Comparison of ENCODE assay signal across 14 cellular contexts in the genomic region with DNA sequence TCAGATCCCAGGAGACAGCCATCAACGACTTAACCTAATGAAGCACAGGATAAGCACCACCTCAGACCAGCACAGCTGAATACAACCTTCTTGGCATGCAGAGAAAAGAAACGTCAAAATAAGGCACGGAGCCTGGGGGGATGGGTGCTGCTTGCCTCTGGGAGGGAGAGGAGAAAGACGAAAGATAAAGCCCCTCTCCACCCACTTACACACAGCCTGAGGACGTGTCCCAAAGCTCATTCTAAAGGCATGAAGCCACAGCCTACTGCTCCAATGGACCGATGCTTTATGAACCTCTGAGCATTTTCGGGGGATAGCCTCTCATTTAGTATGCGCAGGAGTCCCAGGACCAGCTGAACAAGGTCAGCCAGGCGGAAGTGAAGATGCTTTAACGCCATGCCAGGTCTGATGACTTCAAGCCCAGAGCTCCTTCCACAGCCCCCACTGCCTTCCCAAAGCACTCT. TPM values are rescaled to one million over a fixed set of nuclear protein-coding genes. Genes with fewer than 3 reads are reported as not detected.
A peak's percentile ranks its signal among the peaks of the same experiment; 100 is the strongest.
DNase-seq lines count a peak whose midpoint lies in the region; ATAC-seq, FAIRE-seq and TF ChIP-seq lines count a peak whose summit lies in the region.
"Had no signal": no experiment of that assay in that cellular context is flagged by ENCODE, and none has a peak within 500 bp of the region (broad histone marks: within the 10 kb centered on the region; RNA-seq: fewer than 3 reads in every experiment).

No MANE protein-coding gene starts in this region.

- no peaks in the 10 kb centered on the region for H3K9me3 ChIP-seq in HepG2 (ENCODE audit: low read length)
- H3K9me3 ChIP-seq in right lobe of liver = no peaks in the 10 kb centered on the region
- H3K9me3 ChIP-seq in T-helper 17 cell (ENCODE audit: control insufficient read depth, low read length, poor library complexity, severe bottlenecking) = no peaks in the 10 kb centered on the region
- no peaks in the 10 kb centered on the region for H3K9me3 ChIP-seq in iPS-15b (ENCODE audit: control insufficient read depth, insufficient read depth, low read length)
- H3K9me3 ChIP-seq in PC-3 (ENCODE audit: low read length) = no peaks in the 10 kb centered on the region

- H3K9ac ChIP-seq in HepG2 (ENCODE audit: insufficient read depth, low read depth, low read length) (no peak overlapping the region), iPS-15b (ENCODE audit: low read depth, low read length) (peak overlapping the region; percentile 50), PC-3 (ENCODE audit: low read length) (no peak overlapping the region)

- H3F3A ChIP-seq in PC-3 (ENCODE audit: low read length, unreplicated experiment) = no peaks in the 10 kb centered on the region

- TF ChIP-seq EP300 in HepG2 (IDR thresholded peaks at IDR 0.05; ENCODE audit: low read depth in 2 of 2, low read length in 2 of 2) (no peak), HepG2 (CRISPR knock-in tag; IDR thresholded peaks at IDR 0.05; ENCODE audit: borderline replicate concordance) (no peak)

- DNase-seq in HepG2 (ENCODE audit: low spot score) (no peak), right lobe of liver (no peak), T-helper 17 cell (no peak), type B pancreatic cell (ENCODE audit: extremely low spot score, unreplicated experiment) (no peak), T-helper 1 cell (no peak), PC-3 (no peak), DMS114 treated with DMSO at 0.1 percent for 48 hours (lab: John Stamatoyannopoulos, UW; ENCODE audit: unreplicated experiment) (no peak)
- DNase-seq: DMS153; islet precursor cell; stimulated activated CD4-positive, alpha-beta T cell treated with anti-CD3 and anti-CD28 coated beads, Interleukin-12 subunit alpha, Interleukin-12 subunit beta, amount 100 ng/mL, for 4 hours; WERI-Rb-1 had no signal

- H3K27me3 Mint-ChIP-seq in T-helper 17 cell = no peaks in the 10 kb centered on the region
- H3K27me3 Mint-ChIP-seq in type B pancreatic cell = no peaks in the 10 kb centered on the region

- CTCF ChIA-PET in HepG2 (lab: Yijun Ruan, JAX; ENCODE audit: low intra/inter-chr PET ratio, low total read pairs) = no interaction called here
- CTCF ChIA-PET in PC-3 (lab: Charles Lee) = no interaction called here

- ATAC-seq in HepG2 (no peak), right lobe of liver (no peak), T-helper 17 cell (no peak), PC-3 (no peak)

- intact Hi-C loops in HepG2 (cut with micrococcal nuclease; ENCODE audit: unreplicated experiment) (no loop called here), right lobe of liver (cut with DNase I) (no loop called here), PC-3 (cut with micrococcal nuclease) (no loop called here)

- H3K4me1 ChIP-seq in HepG2 (ENCODE audit: insufficient read depth, low read length) (peaks cover 23% of the 10 kb centered on the region), right lobe of liver (peaks cover 0 to 33% (median 1%) of the 10 kb centered on the region in 4 donors), iPS-15b (ENCODE audit: control insufficient read depth, insufficient read depth, low read length) (peaks cover 10% of the 10 kb centered on the region), PC-3 (ENCODE audit: insufficient read depth, low read length) (peaks cover 12% of the 10 kb centered on the region; the same call in 1 of the 2 replicates)

- no peak overlapping the region for H3K4me3 Mint-ChIP-seq in T-helper 17 cell
- H3K4me3 Mint-ChIP-seq in type B pancreatic cell = no peak overlapping the region
- H3K4me3 Mint-ChIP-seq: mesothelial cell of epicardium had no signal

- no peak overlapping the region for H3K27ac ChIP-seq in HepG2 (ENCODE audit: extremely low read length, insufficient read depth, low read length)
- H3K27ac ChIP-seq in right lobe of liver = no peak overlapping the region
- H3K27ac ChIP-seq in PC-3 (ENCODE audit: low read length) = no peak overlapping the region
- H3K27ac ChIP-seq: WERI-Rb-1 had no signal

- TF ChIP-seq POLR2A in HepG2 (IDR thresholded peaks at IDR 0.05; ENCODE audit: insufficient read depth in 1 of 2, low read depth in 2 of 2, low read length in 2 of 2) = no peak
- TF ChIP-seq POLR2A in right lobe of liver (IDR thresholded peaks at IDR 0.05) = no peak

- peaks cover 26% of the 10 kb centered on the region for H3K4me1 Mint-ChIP-seq in T-helper 17 cell
- peaks cover 21% of the 10 kb centered on the region for H3K4me1 Mint-ChIP-seq in type B pancreatic cell (ENCODE audit: unreplicated experiment)

- H3K36me3 ChIP-seq in HepG2 (replicated peaks in 1 of 2; ENCODE audit: control insufficient read depth in 1 of 2, insufficient read depth in 2 of 2, low read length in 2 of 2) (peaks cover 14 to 20% of the 10 kb centered on the region in 2 experiments), right lobe of liver (peaks cover 0 to 5% (median 0%) of the 10 kb centered on the region in 4 donors), iPS-15b (ENCODE audit: control insufficient read depth, insufficient read depth, low read length) (no peaks in the 10 kb centered on the region), PC-3 (ENCODE audit: low read depth, low read length) (no peaks in the 10 kb centered on the region)

- H3K9me3 Mint-ChIP-seq in type B pancreatic cell = no peaks in the 10 kb centered on the region
- H3K9me3 Mint-ChIP-seq: mesothelial cell of epicardium had no signal

- in situ Hi-C loops in HepG2 (cut with HindIII; ENCODE audit: extremely low pct_ligation_motif_present, low pct_unique_long_range_greater_than_20kb) = no loop called here

- H3K4me2 ChIP-seq in HepG2 (ENCODE audit: low read depth, low read length) (no peak overlapping the region), PC-3 (ENCODE audit: low read length) (no peak overlapping the region)

- H3K79me2 ChIP-seq in HepG2 (ENCODE audit: insufficient read depth, low read length) (peaks cover 21% of the 10 kb centered on the region), PC-3 (ENCODE audit: low read length) (no peaks in the 10 kb centered on the region)

- no peak for TF ChIP-seq RAD21 in HepG2 (CRISPR knock-in tag; IDR thresholded peaks at IDR 0.05)

- 91% methylated on average over 10 of the region's 10 CpGs for WGBS in HepG2 (ENCODE audit: low lambda C conversion rate)
- 61% methylated on average over 3 of the region's 10 CpGs for WGBS in right lobe of liver (ENCODE audit: insufficient coverage, low coverage, low lambda C conversion rate, missing lambda C conversion rate)

- POLR2A ChIA-PET in HepG2 (lab: Yijun Ruan, JAX) (interaction anchor here (1.2 kb wide), 1 partner anchor 31 kb away, joined by 3 read pairs; a partner anchor contains a TSS), PC-3 (lab: Charles Lee; ENCODE audit: unreplicated experiment) (no interaction called here)

- BruUV-seq in HepG2 (replicated peaks; lab: Mats Ljungman, UMichigan) (no TSS peak), PC-3 (replicated peaks; lab: Mats Ljungman, UMichigan) (no TSS peak)

- TF ChIP-seq CTCF in HepG2 (CRISPR knock-in tag; IDR thresholded peaks at IDR 0.05) = no peak
- TF ChIP-seq CTCF in right lobe of liver (IDR thresholded peaks at IDR 0.05) = no peak
- TF ChIP-seq CTCF in type B pancreatic cell (conservative IDR thresholded peaks at IDR 0.05) = no peak
- no peak for TF ChIP-seq CTCF in PC-3 (conservative IDR thresholded peaks at IDR 0.05; ENCODE audit: low read depth, low read length)

- H3K36me3 Mint-ChIP-seq in T-helper 17 cell (ENCODE audit: low read depth) = peaks cover 5% of the 10 kb centered on the region
- H3K36me3 Mint-ChIP-seq in type B pancreatic cell = peaks cover 8% of the 10 kb centered on the region

- H3K4me3 ChIP-seq in HepG2 (replicated peaks in 1 of 3; ENCODE audit: insufficient read depth in 1 of 3, low read depth in 2 of 3, low read length in 3 of 3) (no peak overlapping the region), right lobe of liver (no peak overlapping the region), iPS-15b (ENCODE audit: low read depth, low read length) (no peak overlapping the region), PC-3 (ENCODE audit: low read length) (no peak overlapping the region)

- no peak overlapping the region for H2AFZ ChIP-seq in HepG2 (ENCODE audit: low read length)
- no peak overlapping the region for H2AFZ ChIP-seq in PC-3 (ENCODE audit: low read length)

- H4K20me1 ChIP-seq in HepG2 (ENCODE audit: insufficient read depth, low read length) = no peaks in the 10 kb centered on the region
- H4K20me1 ChIP-seq in PC-3 (ENCODE audit: low read length) = no peaks in the 10 kb centered on the region

- peak overlapping the region; percentile 11 for H3K27ac Mint-ChIP-seq in T-helper 17 cell
- H3K27ac Mint-ChIP-seq in type B pancreatic cell = peak overlapping the region; percentile 70
- H3K27ac Mint-ChIP-seq: mesothelial cell of epicardium had no signal

- H3K9me2 ChIP-seq in PC-3 (replicated peaks; ENCODE audit: low read length) = no peaks in the 10 kb centered on the region

- FAIRE-seq in HepG2 (lab: Jason Lieb, UNC) = no peak
- FAIRE-seq: HTR-8/SVneo had no signal

- H3K27me3 ChIP-seq in HepG2 (ENCODE audit: control insufficient read depth in 1 of 2, insufficient read depth in 2 of 2, low read length in 2 of 2) = no peaks in the 10 kb centered on the region
- no peaks in the 10 kb centered on the region for H3K27me3 ChIP-seq in right lobe of liver
- H3K27me3 ChIP-seq in iPS-15b (ENCODE audit: control insufficient read depth, insufficient read depth, low read length) = no peaks in the 10 kb centered on the region
- H3K27me3 ChIP-seq in PC-3 (ENCODE audit: low read length) = no peaks in the 10 kb centered on the region

RNA-seq across cellular contexts. Expression of a gene that starts 31.1 kb away (rescaled TPM):
- total RNA-seq in HepG2 (2016; rRNA removed; fragmentation: Illumina TruSeq; extraction: Trizol) (17.8 and 24.9 TPM in 2 replicates), right lobe of liver (10 to 100 TPM; 10.4 to 16.7 (median 14.5) TPM), T-helper 17 cell (10 to 100 TPM; 11.8 to 14.4 TPM), type B pancreatic cell (ENCODE audit: low replicate concordance) (8.5 and 37.2 TPM in 2 replicates), PC-3 (2014; rRNA removed) (9.3 and 9.8 TPM in 2 replicates)
- total RNA-seq in HepG2 (2016; cell fraction: cytosol; rRNA removed; fragmentation: Illumina TruSeq; extraction: Trizol; ENCODE audit: low read depth) = 3.6 TPM in 2 replicates
- total RNA-seq in HepG2 (2016; cell fraction: insoluble cytoplasmic fraction; rRNA removed; fragmentation: Illumina TruSeq; extraction: Trizol) = 15.8 and 25.9 TPM in 2 replicates
- 14.6 and 18.9 TPM in 2 replicates for total RNA-seq in HepG2 (2016; cell fraction: membrane; rRNA removed; fragmentation: Illumina TruSeq; extraction: Trizol)
- total RNA-seq in HepG2 (2016; cell fraction: nucleus; rRNA removed; fragmentation: Illumina TruSeq; extraction: Trizol) = 15.0 and 18.9 TPM in 2 replicates
- 16.3 and 17.0 TPM in 2 replicates for polyA plus RNA-seq in HepG2 (2011; rRNA removed)
- 10.9 and 15.5 TPM in 2 replicates for polyA plus RNA-seq in HepG2 (2011; cell fraction: cytosol; rRNA removed)
- 14.6 and 16.7 TPM in 2 replicates for polyA plus RNA-seq in HepG2 (2011; cell fraction: nucleus; rRNA removed)
- polyA plus RNA-seq in HepG2 (2012) = 13.3 and 16.9 TPM in 2 replicates
- 2.3 and 2.9 TPM in 2 replicates for polyA plus RNA-seq in HepG2 (2016; cell fraction: cytosol; fragmentation: Illumina TruSeq; extraction: Trizol; ENCODE audit: low read depth)
- 20.4 and 21.6 TPM in 2 replicates for polyA plus RNA-seq in HepG2 (2016; cell fraction: insoluble cytoplasmic fraction; fragmentation: Illumina TruSeq; extraction: Trizol; ENCODE audit: low read depth)
- polyA plus RNA-seq in HepG2 (2016; cell fraction: membrane; fragmentation: Illumina TruSeq; extraction: Trizol; ENCODE audit: low read depth) = 11.6 and 11.9 TPM in 2 replicates
- polyA plus RNA-seq in HepG2 (2016; cell fraction: nucleus; fragmentation: Illumina TruSeq; extraction: Trizol; ENCODE audit: insufficient read depth, low read depth) = 22.8 and 26.4 TPM in 2 replicates
- polyA minus RNA-seq in HepG2 (2011; rRNA and poly(A)+ RNA removed; ENCODE audit: low replicate concordance) = 49.4 and 94.6 TPM in 2 replicates
- 25.8 and 27.6 TPM in 2 replicates for polyA minus RNA-seq in HepG2 (2011; cell fraction: cytosol; rRNA and poly(A)+ RNA removed)
- polyA minus RNA-seq in HepG2 (2011; cell fraction: nucleus; rRNA and poly(A)+ RNA removed) = 22.4 and 31.0 TPM in 2 replicates

RNA-seq across cellular contexts. Expression of a gene that starts 46.6 kb away (rescaled TPM):
- total RNA-seq in HepG2 (2016; rRNA removed; fragmentation: Illumina TruSeq; extraction: Trizol) (4.9 and 9.1 TPM in 2 replicates), right lobe of liver (10 to 100 TPM; 10.9 to 16.7 (median 13.4) TPM), T-helper 17 cell (10 to 100 TPM; 27.1 to 27.7 TPM), type B pancreatic cell (ENCODE audit: low replicate concordance) (19.5 and 23.9 TPM in 2 replicates), PC-3 (2014; rRNA removed) (9.7 and 11.7 TPM in 2 replicates)
- 4.4 and 5.2 TPM in 2 replicates for total RNA-seq in HepG2 (2016; cell fraction: cytosol; rRNA removed; fragmentation: Illumina TruSeq; extraction: Trizol; ENCODE audit: low read depth)
- total RNA-seq in HepG2 (2016; cell fraction: insoluble cytoplasmic fraction; rRNA removed; fragmentation: Illumina TruSeq; extraction: Trizol) = 4.2 and 8.4 TPM in 2 replicates
- 2.6 and 3.0 TPM in 2 replicates for total RNA-seq in HepG2 (2016; cell fraction: membrane; rRNA removed; fragmentation: Illumina TruSeq; extraction: Trizol)
- total RNA-seq in HepG2 (2016; cell fraction: nucleus; rRNA removed; fragmentation: Illumina TruSeq; extraction: Trizol) = 12.1 and 12.8 TPM in 2 replicates
- polyA plus RNA-seq in HepG2 (2011; rRNA removed) = 15.0 and 19.2 TPM in 2 replicates
- polyA plus RNA-seq in HepG2 (2011; cell fraction: cytosol; rRNA removed) = 6.7 and 8.3 TPM in 2 replicates
- 81.8 and 104 TPM in 2 replicates for polyA plus RNA-seq in HepG2 (2011; cell fraction: nucleus; rRNA removed)
- 6.2 and 6.4 TPM in 2 replicates for polyA plus RNA-seq in HepG2 (2012)
- 0.53 and 0.70 TPM in 2 replicates for polyA plus RNA-seq in HepG2 (2016; cell fraction: cytosol; fragmentation: Illumina TruSeq; extraction: Trizol; ENCODE audit: low read depth)
- 3.5 and 3.9 TPM in 2 replicates for polyA plus RNA-seq in HepG2 (2016; cell fraction: insoluble cytoplasmic fraction; fragmentation: Illumina TruSeq; extraction: Trizol; ENCODE audit: low read depth)
- 1.2 and 1.3 TPM in 2 replicates for polyA plus RNA-seq in HepG2 (2016; cell fraction: membrane; fragmentation: Illumina TruSeq; extraction: Trizol; ENCODE audit: low read depth)
- polyA plus RNA-seq in HepG2 (2016; cell fraction: nucleus; fragmentation: Illumina TruSeq; extraction: Trizol; ENCODE audit: insufficient read depth, low read depth) = 28.7 and 33.1 TPM in 2 replicates
- 24.8 and 29.5 TPM in 2 replicates for polyA minus RNA-seq in HepG2 (2011; rRNA and poly(A)+ RNA removed; ENCODE audit: low replicate concordance)
- polyA minus RNA-seq in HepG2 (2011; cell fraction: cytosol; rRNA and poly(A)+ RNA removed) = 4.3 and 5.3 TPM in 2 replicates
- polyA minus RNA-seq in HepG2 (2011; cell fraction: nucleus; rRNA and poly(A)+ RNA removed) = 15.6 and 19.0 TPM in 2 replicates
